In genomic region chr1:53014791-53015507, GRCh38 we compare ENCODE assay signal across 8 cellular contexts. TPM values are rescaled to one million over a fixed set of nuclear protein-coding genes. Genes with fewer than 3 reads are reported as not detected.
A peak's percentile ranks its signal among the peaks of the same experiment; 100 is the strongest.
DNase-seq lines count a peak whose midpoint lies in the region; ATAC-seq and TF ChIP-seq lines count a peak whose summit lies in the region.

No MANE protein-coding gene starts in this region.

- peak overlapping the region; percentile 91 for H3K4me3 Mint-ChIP-seq in activated T-helper 1 cell treated with anti-CD3 and anti-CD28 coated beads, Interleukin-12 subunit alpha, Interleukin-12 subunit beta, Interleukin-2, Interleukin-4 antibody, amounts not matched to agents 30 ng/mL and 10 ng/mL and 1 ng/mL, durations not matched to agents 14 hours and 24 hours and 36 hours
- peak overlapping the region; percentile 99 for H3K4me3 Mint-ChIP-seq in natural killer cell treated with Interleukin-12 subunit alpha and Interleukin-12 subunit beta and Interleukin-15 and Interleukin-18, amount 100 ng/mL, for 72 hours

- peak; percentile 90 for ATAC-seq in GM21786 (IDR thresholded peaks at IDR 0.05; ENCODE audit: unreplicated experiment)
- peak; percentile 94 to 99 for ATAC-seq in natural killer cell treated with Interleukin-12 subunit alpha and Interleukin-12 subunit beta and Interleukin-15 and Interleukin-18, amount 100 ng/mL, for 72 hours

- peak overlapping the region; percentile 81 for H3K4me3 ChIP-seq in fibroblast of pulmonary artery (replicated peaks; ENCODE audit: low read depth, low read length)

- peaks cover 23% of the 10 kb centered on the region for H3K4me1 Mint-ChIP-seq in activated T-helper 1 cell treated with anti-CD3 and anti-CD28 coated beads, Interleukin-12 subunit alpha, Interleukin-12 subunit beta, Interleukin-2, Interleukin-4 antibody, amounts not matched to agents 30 ng/mL and 10 ng/mL and 1 ng/mL, durations not matched to agents 14 hours and 24 hours and 36 hours (ENCODE audit: low read depth)
- peaks cover 20 to 21% of the 10 kb centered on the region in 2 donors for H3K4me1 Mint-ChIP-seq in natural killer cell treated with Interleukin-12 subunit alpha and Interleukin-12 subunit beta and Interleukin-15 and Interleukin-18, amount 100 ng/mL, for 72 hours (ENCODE audit: low read depth in 2 of 2)

- DNase-seq in DMS153 (lab: John Stamatoyannopoulos, UW) (peak; percentile 84), LHCN-M2 (ENCODE audit: low read depth) (peak; percentile 87), RKO (ENCODE audit: low spot score) (peak; percentile 94), fibroblast of pulmonary artery (ENCODE audit: low read depth) (peak; percentile 91)
- peak; percentile 78 for DNase-seq in activated T-helper 1 cell treated with anti-CD3 and anti-CD28 coated beads, Interleukin-12 subunit alpha, Interleukin-12 subunit beta, Interleukin-2, Interleukin-4 antibody, amounts not matched to agents 30 ng/mL and 10 ng/mL and 1 ng/mL, durations not matched to agents 14 hours and 24 hours and 36 hours (ENCODE audit: low spot score)
- peak; percentile 81 for DNase-seq in natural killer cell treated with Interleukin-12 subunit alpha and Interleukin-12 subunit beta and Interleukin-15 and Interleukin-18, amount 100 ng/mL, for 72 hours (ENCODE audit: low spot score)
- peak; percentile 46 to 87 (median 78) for DNase-seq in stimulated activated naive CD4-positive, alpha-beta T cell (lab: John Stamatoyannopoulos, UW)

- H3K36me3 Mint-ChIP-seq in activated T-helper 1 cell treated with anti-CD3 and anti-CD28 coated beads, Interleukin-12 subunit alpha, Interleukin-12 subunit beta, Interleukin-2, Interleukin-4 antibody, amounts not matched to agents 30 ng/mL and 10 ng/mL and 1 ng/mL, durations not matched to agents 14 hours and 24 hours and 36 hours (ENCODE audit: low read depth): peaks cover 15% of the 10 kb centered on the region
- H3K36me3 Mint-ChIP-seq in natural killer cell treated with Interleukin-12 subunit alpha and Interleukin-12 subunit beta and Interleukin-15 and Interleukin-18, amount 100 ng/mL, for 72 hours: peaks cover 5% of the 10 kb centered on the region

- no peak for TF ChIP-seq CTCF in fibroblast of pulmonary artery (IDR thresholded peaks at IDR 0.05; ENCODE audit: low read length, missing control alignments)

- peak overlapping the region; percentile 61 for H3K27ac Mint-ChIP-seq in activated T-helper 1 cell treated with anti-CD3 and anti-CD28 coated beads, Interleukin-12 subunit alpha, Interleukin-12 subunit beta, Interleukin-2, Interleukin-4 antibody, amounts not matched to agents 30 ng/mL and 10 ng/mL and 1 ng/mL, durations not matched to agents 14 hours and 24 hours and 36 hours
- H3K27ac Mint-ChIP-seq in natural killer cell treated with Interleukin-12 subunit alpha and Interleukin-12 subunit beta and Interleukin-15 and Interleukin-18, amount 100 ng/mL, for 72 hours: peak overlapping the region; percentile 57 to 88

- H3K27me3 Mint-ChIP-seq in activated T-helper 1 cell treated with anti-CD3 and anti-CD28 coated beads, Interleukin-12 subunit alpha, Interleukin-12 subunit beta, Interleukin-2, Interleukin-4 antibody, amounts not matched to agents 30 ng/mL and 10 ng/mL and 1 ng/mL, durations not matched to agents 14 hours and 24 hours and 36 hours (ENCODE audit: insufficient read depth): no peaks in the 10 kb centered on the region
- no peaks in the 10 kb centered on the region for H3K27me3 Mint-ChIP-seq in natural killer cell treated with Interleukin-12 subunit alpha and Interleukin-12 subunit beta and Interleukin-15 and Interleukin-18, amount 100 ng/mL, for 72 hours

- intact Hi-C loops in activated T-helper 1 cell treated with anti-CD3 and anti-CD28 coated beads, Interleukin-12 subunit alpha, Interleukin-12 subunit beta, Interleukin-2, Interleukin-4 antibody, amounts not matched to agents 30 ng/mL and 10 ng/mL and 1 ng/mL, durations not matched to agents 14 hours and 24 hours and 36 hours (cut with micrococcal nuclease): loop anchor here (1.0 to 5.0 kb wide), 5 partner anchors 88 to 959 kb away; partner anchors contain the start of genes BTF3L4, CPT2, SCP2 and ZYG11B

- H3K9me3 Mint-ChIP-seq in activated T-helper 1 cell treated with anti-CD3 and anti-CD28 coated beads, Interleukin-12 subunit alpha, Interleukin-12 subunit beta, Interleukin-2, Interleukin-4 antibody, amounts not matched to agents 30 ng/mL and 10 ng/mL and 1 ng/mL, durations not matched to agents 14 hours and 24 hours and 36 hours: no peaks in the 10 kb centered on the region
- no peaks in the 10 kb centered on the region for H3K9me3 Mint-ChIP-seq in natural killer cell treated with Interleukin-12 subunit alpha and Interleukin-12 subunit beta and Interleukin-15 and Interleukin-18, amount 100 ng/mL, for 72 hours

RNA-seq across cellular contexts. Expression of gene PODN, which starts 47.1 kb away (rescaled TPM):
- total RNA-seq in LHCN-M2 (2014; rRNA removed): not detected in 2 replicates
- polyA plus RNA-seq in LHCN-M2 (2012): 0.35 TPM
- not detected in 2 replicates for total RNA-seq in activated T-helper 1 cell treated with anti-CD3 and anti-CD28 coated beads, Interleukin-12 subunit alpha, Interleukin-12 subunit beta, Interleukin-2, Interleukin-4 antibody, amounts not matched to agents 30 ng/mL and 10 ng/mL and 1 ng/mL, durations not matched to agents 14 hours and 24 hours and 36 hours
- not detected for total RNA-seq in natural killer cell treated with Interleukin-12 subunit alpha and Interleukin-12 subunit beta and Interleukin-15 and Interleukin-18, amount 100 ng/mL, for 72 hours

Comparison
In these comparisons a context has a peak if more than half of its experiments do, and no peak if none do; other contexts are left out.
1. Peak in every context shown above with its lines: DNase-seq, ATAC-seq and H3K4me3 ChIP-seq.